In the genomic region with DNA sequence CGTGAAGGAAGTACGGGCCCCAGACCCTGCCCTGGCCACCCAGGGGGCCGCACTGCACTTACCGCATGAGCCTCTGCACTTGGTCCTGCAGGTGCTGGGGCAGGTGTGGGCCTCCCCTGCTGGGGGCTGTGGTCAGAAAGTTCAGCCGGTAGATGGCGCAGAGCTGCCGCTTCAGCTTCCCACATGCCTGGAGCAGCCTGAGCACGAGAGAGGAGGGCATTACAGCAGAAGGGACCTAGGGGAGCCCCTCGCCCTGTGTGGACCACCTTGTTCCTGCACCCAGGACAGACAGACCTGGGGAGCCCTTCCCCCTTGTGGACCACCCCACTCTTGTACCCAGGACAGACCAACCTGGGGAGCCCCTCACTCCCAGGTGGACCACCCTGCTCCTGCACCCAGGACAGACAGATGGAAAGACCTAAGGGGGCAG, we compare ENCODE assay signal across 1 cellular context.
TF ChIP-seq lines count a peak whose summit lies in the region.

No MANE protein-coding gene starts in this region.

TF ChIP-seq in HepG2, 621 proteins besides CTCF, POLR2A, EP300 and RAD21 (continued from another document and continues in another):
- no peak for TF ChIP-seq ZNF142 (CRISPR knock-in tag; IDR thresholded peaks at IDR 0.05)
- TF ChIP-seq ZNF749 (CRISPR knock-in tag; IDR thresholded peaks at IDR 0.05; ENCODE audit: borderline replicate concordance), result no peak
- no peak for TF ChIP-seq POGZ (CRISPR knock-in tag; IDR thresholded peaks at IDR 0.05)
- no peak for TF ChIP-seq ZNF318 (CRISPR knock-in tag; IDR thresholded peaks at IDR 0.05)
- no peak for TF ChIP-seq MEF2D (CRISPR knock-in tag; IDR thresholded peaks at IDR 0.05)
- TF ChIP-seq ZNF17 (CRISPR knock-in tag; IDR thresholded peaks at IDR 0.05), result no peak
- no peak for TF ChIP-seq ZNF589 (CRISPR knock-in tag; conservative IDR thresholded peaks at IDR 0.05)
- no peak for TF ChIP-seq ZNF253 (CRISPR knock-in tag; IDR thresholded peaks at IDR 0.05; ENCODE audit: borderline replicate concordance)
- TF ChIP-seq NR3C1 (CRISPR knock-in tag; IDR thresholded peaks at IDR 0.05), result no peak
- no peak for TF ChIP-seq CCAR2 (optimal IDR thresholded peaks at IDR 0.05; ENCODE audit: low read depth, low read length)
- no peak for TF ChIP-seq ZNF451 (CRISPR knock-in tag; IDR thresholded peaks at IDR 0.05)
- TF ChIP-seq ZNF350 (CRISPR knock-in tag; IDR thresholded peaks at IDR 0.05; ENCODE audit: borderline replicate concordance, low read depth), result peak; percentile 41; the same call in 1 of the 2 replicates
- TF ChIP-seq REPIN1 (CRISPR knock-in tag; IDR thresholded peaks at IDR 0.05; ENCODE audit: borderline replicate concordance, low read depth), result no peak
- no peak for TF ChIP-seq ZNF557 (CRISPR knock-in tag; IDR thresholded peaks at IDR 0.05)
- TF ChIP-seq, protein P1, sequence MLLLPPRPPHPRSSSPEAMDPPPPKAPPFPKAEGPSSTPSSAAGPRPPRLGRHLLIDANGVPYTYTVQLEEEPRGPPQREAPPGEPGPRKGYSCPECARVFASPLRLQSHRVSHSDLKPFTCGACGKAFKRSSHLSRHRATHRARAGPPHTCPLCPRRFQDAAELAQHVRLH (CRISPR knock-in tag; IDR thresholded peaks at IDR 0.05; ENCODE audit: borderline replicate concordance, low read depth), result 0 out of 2 replicates have a peak, but pooled peaks have one; percentile 32
- no peak for TF ChIP-seq SP2 (CRISPR knock-in tag; IDR thresholded peaks at IDR 0.05)
- no peak for TF ChIP-seq ARNT (IDR thresholded peaks at IDR 0.05)
- no peak for TF ChIP-seq TIGD3 (CRISPR knock-in tag; IDR thresholded peaks at IDR 0.05; ENCODE audit: borderline replicate concordance)
- TF ChIP-seq ZNF563 (CRISPR knock-in tag; IDR thresholded peaks at IDR 0.05), result no peak
- no peak for TF ChIP-seq U2AF2 (IDR thresholded peaks at IDR 0.05; ENCODE audit: low read depth, low read length)
- TF ChIP-seq, protein P2, sequence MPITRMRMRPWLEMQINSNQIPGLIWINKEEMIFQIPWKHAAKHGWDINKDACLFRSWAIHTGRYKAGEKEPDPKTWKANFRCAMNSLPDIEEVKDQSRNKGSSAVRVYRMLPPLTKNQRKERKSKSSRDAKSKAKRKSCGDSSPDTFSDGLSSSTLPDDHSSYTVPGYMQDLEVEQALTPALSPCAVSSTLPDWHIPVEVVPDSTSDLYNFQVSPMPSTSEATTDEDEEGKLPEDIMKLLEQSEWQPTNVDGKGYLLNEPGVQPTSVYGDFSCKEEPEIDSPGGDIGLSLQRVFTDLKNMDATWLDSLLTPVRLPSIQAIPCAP (CRISPR knock-in tag; IDR thresholded peaks at IDR 0.05; ENCODE audit: low read depth), result no peak
- TF ChIP-seq, protein P3, sequence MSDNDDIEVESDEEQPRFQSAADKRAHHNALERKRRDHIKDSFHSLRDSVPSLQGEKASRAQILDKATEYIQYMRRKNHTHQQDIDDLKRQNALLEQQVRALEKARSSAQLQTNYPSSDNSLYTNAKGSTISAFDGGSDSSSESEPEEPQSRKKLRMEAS (IDR thresholded peaks at IDR 0.05), result peak; percentile 82
- TF ChIP-seq YEATS4 (CRISPR knock-in tag; IDR thresholded peaks at IDR 0.05; ENCODE audit: borderline replicate concordance), result no peak
- TF ChIP-seq ONECUT2 (CRISPR knock-in tag; IDR thresholded peaks at IDR 0.05), result no peak
- TF ChIP-seq NR2F6 (IDR thresholded peaks at IDR 0.05), result no peak
- no peak for TF ChIP-seq NR2F6 (CRISPR knock-in tag; IDR thresholded peaks at IDR 0.05)
- TF ChIP-seq PAWR (CRISPR knock-in tag; IDR thresholded peaks at IDR 0.05; ENCODE audit: borderline replicate concordance), result no peak
- no peak for TF ChIP-seq ZMAT3 (CRISPR knock-in tag; conservative IDR thresholded peaks at IDR 0.05)
- no peak for TF ChIP-seq ZNF367 (CRISPR knock-in tag; IDR thresholded peaks at IDR 0.05; ENCODE audit: borderline replicate concordance)
- TF ChIP-seq SNAI1 (CRISPR knock-in tag; IDR thresholded peaks at IDR 0.05; ENCODE audit: borderline replicate concordance), result no peak
- TF ChIP-seq, protein P4, sequence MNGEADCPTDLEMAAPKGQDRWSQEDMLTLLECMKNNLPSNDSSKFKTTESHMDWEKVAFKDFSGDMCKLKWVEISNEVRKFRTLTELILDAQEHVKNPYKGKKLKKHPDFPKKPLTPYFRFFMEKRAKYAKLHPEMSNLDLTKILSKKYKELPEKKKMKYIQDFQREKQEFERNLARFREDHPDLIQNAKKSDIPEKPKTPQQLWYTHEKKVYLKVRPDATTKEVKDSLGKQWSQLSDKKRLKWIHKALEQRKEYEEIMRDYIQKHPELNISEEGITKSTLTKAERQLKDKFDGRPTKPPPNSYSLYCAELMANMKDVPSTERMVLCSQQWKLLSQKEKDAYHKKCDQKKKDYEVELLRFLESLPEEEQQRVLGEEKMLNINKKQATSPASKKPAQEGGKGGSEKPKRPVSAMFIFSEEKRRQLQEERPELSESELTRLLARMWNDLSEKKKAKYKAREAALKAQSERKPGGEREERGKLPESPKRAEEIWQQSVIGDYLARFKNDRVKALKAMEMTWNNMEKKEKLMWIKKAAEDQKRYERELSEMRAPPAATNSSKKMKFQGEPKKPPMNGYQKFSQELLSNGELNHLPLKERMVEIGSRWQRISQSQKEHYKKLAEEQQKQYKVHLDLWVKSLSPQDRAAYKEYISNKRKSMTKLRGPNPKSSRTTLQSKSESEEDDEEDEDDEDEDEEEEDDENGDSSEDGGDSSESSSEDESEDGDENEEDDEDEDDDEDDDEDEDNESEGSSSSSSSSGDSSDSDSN (CRISPR knock-in tag; IDR thresholded peaks at IDR 0.05), result peak; percentile 34; the same call in 1 of the 2 replicates
- TF ChIP-seq NFIB (CRISPR knock-in tag; IDR thresholded peaks at IDR 0.05; ENCODE audit: borderline replicate concordance), result no peak
- TF ChIP-seq HIVEP1 (CRISPR knock-in tag; IDR thresholded peaks at IDR 0.05), result no peak
- TF ChIP-seq ZNF446 (CRISPR knock-in tag; IDR thresholded peaks at IDR 0.05), result no peak
- TF ChIP-seq ZNF572 (CRISPR knock-in tag; IDR thresholded peaks at IDR 0.05), result no peak
- 0 out of 2 replicates have a peak, but pooled peaks have one; percentile 24 for TF ChIP-seq HOXA3 (CRISPR knock-in tag; IDR thresholded peaks at IDR 0.05)
- TF ChIP-seq ZBTB7A (CRISPR knock-in tag; IDR thresholded peaks at IDR 0.05), result 0 out of 2 replicates have a peak, but pooled peaks have one; percentile 34
- no peak for TF ChIP-seq ELF4 (CRISPR knock-in tag; IDR thresholded peaks at IDR 0.05; ENCODE audit: borderline replicate concordance)
- TF ChIP-seq SAFB2 (CRISPR knock-in tag; IDR thresholded peaks at IDR 0.05; ENCODE audit: borderline replicate concordance, low read depth), result no peak
- no peak for TF ChIP-seq ZNF570 (CRISPR knock-in tag; IDR thresholded peaks at IDR 0.05; ENCODE audit: borderline replicate concordance)
- TF ChIP-seq MLLT10 (CRISPR knock-in tag; IDR thresholded peaks at IDR 0.05), result no peak
- no peak for TF ChIP-seq SMC3 (IDR thresholded peaks at IDR 0.05; ENCODE audit: low read length)
- no peak for TF ChIP-seq KAT7 (CRISPR knock-in tag; IDR thresholded peaks at IDR 0.05; ENCODE audit: borderline replicate concordance)
- peak; percentile 46; the same call in 1 of the 2 replicates for TF ChIP-seq TFDP2 (CRISPR knock-in tag; IDR thresholded peaks at IDR 0.05)
